9 cellular contexts compared by ENCODE assay signal in the genomic region with DNA sequence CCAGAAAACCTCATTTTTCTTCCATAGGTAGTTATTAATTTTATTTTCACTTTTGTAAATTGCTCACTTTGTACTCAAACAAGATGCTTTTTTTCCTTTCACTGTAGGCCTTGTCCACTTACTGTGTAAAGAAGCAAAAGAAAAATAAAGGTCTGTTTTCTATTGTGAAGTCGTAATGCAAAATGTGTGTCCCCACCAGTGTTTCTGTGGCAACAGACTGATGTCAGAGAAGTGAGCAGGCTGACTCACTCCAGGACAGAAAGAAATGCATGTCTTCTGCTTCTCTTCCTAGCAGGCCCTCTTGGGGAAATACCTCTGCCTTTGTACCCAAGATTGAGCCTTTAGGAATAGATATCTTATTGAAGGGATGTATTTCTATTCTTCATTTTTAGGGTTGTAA. TPM values are rescaled to one million over a fixed set of nuclear protein-coding genes. Genes with fewer than 3 reads are reported as not detected.
DNase-seq lines count a peak whose midpoint lies in the region; TF ChIP-seq lines count a peak whose summit lies in the region.
"Had no signal": no experiment of that assay in that cellular context is flagged by ENCODE, and none has a peak within 500 bp of the region (broad histone marks: within the 10 kb centered on the region; RNA-seq: fewer than 3 reads in every experiment).

No MANE protein-coding gene starts in this region.

- H3K27ac Mint-ChIP-seq in chondrocyte (ENCODE audit: unreplicated experiment) (peak overlapping the region; percentile 30), type B pancreatic cell (no peak overlapping the region)

- intact Hi-C loops in lower leg skin (cut with DNase I; ENCODE audit: low total_unique reads), result no loop called here

- H3K79me2 ChIP-seq in smooth muscle cell (ENCODE audit: low read depth), result no peaks in the 10 kb centered on the region

- peak overlapping the region; percentile 62 for H3K4me2 ChIP-seq in smooth muscle cell

- H3K9me3 Mint-ChIP-seq in chondrocyte (ENCODE audit: low read depth) (no peaks in the 10 kb centered on the region), type B pancreatic cell (no peaks in the 10 kb centered on the region)

- no peak overlapping the region for H2AFZ ChIP-seq in smooth muscle cell (ENCODE audit: low read depth)

- H4K20me1 ChIP-seq in smooth muscle cell (ENCODE audit: low read depth), result no peaks in the 10 kb centered on the region

- TF ChIP-seq CTCF in HFF-Myc (IDR thresholded peaks at IDR 0.05; ENCODE audit: low read depth, low read length, missing control alignments) (no peak), chondrocyte (IDR thresholded peaks at IDR 0.05) (no peak), smooth muscle cell (IDR thresholded peaks at IDR 0.05; ENCODE audit: borderline replicate concordance, insufficient read depth, poor library complexity, severe bottlenecking) (no peak), lower leg skin (IDR thresholded peaks at IDR 0.05) (no peak), type B pancreatic cell (conservative IDR thresholded peaks at IDR 0.05) (no peak)

- H3K4me1 ChIP-seq in smooth muscle cell (ENCODE audit: low read depth), result peaks cover 8% of the 10 kb centered on the region

- peaks cover 27% of the 10 kb centered on the region for H3K27me3 ChIP-seq in smooth muscle cell (ENCODE audit: low read depth)

- DNase-seq in HFF-Myc (ENCODE audit: extremely low read depth, low read depth), result peak; percentile 57
- DNase-seq in RKO (ENCODE audit: low spot score), result peak; percentile 2
- DNase-seq in chondrocyte (ENCODE audit: low spot score), result no peak
- DNase-seq in smooth muscle cell (lab: John Stamatoyannopoulos, UW; ENCODE audit: unreplicated experiment), result no peak
- DNase-seq in GOT3 (lab: John Stamatoyannopoulos, UW), result no peak
- DNase-seq in lower leg skin (ENCODE audit: low spot score in 2 of 2), result no peak
- DNase-seq in type B pancreatic cell (ENCODE audit: extremely low spot score, unreplicated experiment), result no peak
- DNase-seq: mucosa of descending colon, NCI-H187 treated with DMSO at 0.1 percent for 48 hours had no signal

- no peaks in the 10 kb centered on the region for H3K9me3 ChIP-seq in smooth muscle cell (replicated peaks; ENCODE audit: low read depth)
- H3K9me3 ChIP-seq: mucosa of descending colon had no signal

- TF ChIP-seq POLR2A in lower leg skin (IDR thresholded peaks at IDR 0.05), result no peak

- H3K27me3 Mint-ChIP-seq in chondrocyte (ENCODE audit: low read depth), result no peaks in the 10 kb centered on the region
- no peaks in the 10 kb centered on the region for H3K27me3 Mint-ChIP-seq in type B pancreatic cell

- H3K4me3 ChIP-seq in HFF-Myc (replicated peaks; ENCODE audit: low read depth, low read length) (no peak overlapping the region), smooth muscle cell (no peak overlapping the region), lower leg skin (ENCODE audit: low read depth, poor library complexity, severe bottlenecking) (no peak overlapping the region)
- H3K4me3 ChIP-seq: mucosa of descending colon had no signal

- H3K4me1 Mint-ChIP-seq in chondrocyte (ENCODE audit: low read depth) (peaks cover 43% of the 10 kb centered on the region), type B pancreatic cell (ENCODE audit: unreplicated experiment) (no peaks in the 10 kb centered on the region)

- H3K4me3 Mint-ChIP-seq in chondrocyte (ENCODE audit: unreplicated experiment) (no peak overlapping the region), type B pancreatic cell (no peak overlapping the region)

- H3K9ac ChIP-seq in smooth muscle cell (ENCODE audit: low read depth), result peak overlapping the region; percentile 63

- peak overlapping the region; percentile 54 for H3K27ac ChIP-seq in smooth muscle cell (ENCODE audit: low read depth)

- 0% methylated on average over 1 of the region's 1 CpG for WGBS in smooth muscle cell (ENCODE audit: low lambda C conversion rate)
- WGBS in lower leg skin, 2 donors, result 7 to 53% methylated on average over 1 of the region's 1 CpG

- no peaks in the 10 kb centered on the region for H3F3A ChIP-seq in smooth muscle cell (ENCODE audit: low read depth)

- H3K36me3 Mint-ChIP-seq in chondrocyte (ENCODE audit: low read depth) (no peaks in the 10 kb centered on the region), type B pancreatic cell (no peaks in the 10 kb centered on the region)

- no peaks in the 10 kb centered on the region for H3K36me3 ChIP-seq in smooth muscle cell (ENCODE audit: low read depth)

RNA-seq across cellular contexts. Expression of gene INPP4B, which starts 30.3 kb away (rescaled TPM):
- total RNA-seq in chondrocyte (18.7 to 30.0 TPM (median 29.2 TPM) in 3 replicates), smooth muscle cell (10.9 and 14.6 TPM in 2 replicates), lower leg skin (10 to 100 TPM in 3 of 4 donors, 1 to 10 TPM in 1; 7.6 to 18.5 (median 17.6) TPM), type B pancreatic cell (ENCODE audit: low replicate concordance) (4.8 and 9.0 TPM in 2 replicates)
- polyA plus RNA-seq in smooth muscle cell, result 2.0 and 6.9 TPM in 2 replicates

Comparison
In these comparisons a context has a peak if more than half of its experiments do, and no peak if none do; other contexts are left out.
1. DNase-seq: peak in HFF-Myc (single experiment) and RKO (single experiment); none in chondrocyte (single experiment), smooth muscle cell (single experiment), GOT3 (single experiment), lower leg skin (0 of 2) and type B pancreatic cell (single experiment).